Comparison of ENCODE assay signal across 1 cellular context in the genomic region with DNA sequence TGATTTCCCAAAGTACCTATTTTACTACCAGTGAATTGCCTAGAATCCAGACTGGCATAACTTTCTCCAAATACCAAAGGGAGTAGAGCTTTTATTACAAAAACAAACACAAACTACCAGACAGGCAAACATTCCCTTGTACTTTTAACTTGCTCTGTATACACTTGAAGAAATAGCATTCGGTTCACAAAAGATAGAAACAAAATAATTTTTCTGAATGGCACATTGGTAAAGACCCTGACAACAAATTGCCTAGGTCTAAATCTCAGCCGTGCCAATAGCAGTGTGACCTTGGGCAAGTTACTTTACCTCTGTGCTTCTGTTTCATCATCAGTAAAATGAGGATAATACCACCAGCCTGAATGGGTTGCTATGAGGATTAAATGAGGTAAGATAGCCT.
TF ChIP-seq lines count a peak whose summit lies in the region.

No MANE protein-coding gene starts in this region.

TF ChIP-seq in IMR-90, 13 proteins besides CTCF, POLR2A, EP300 and RAD21 (continued from another document):
- TF ChIP-seq, protein P1, sequence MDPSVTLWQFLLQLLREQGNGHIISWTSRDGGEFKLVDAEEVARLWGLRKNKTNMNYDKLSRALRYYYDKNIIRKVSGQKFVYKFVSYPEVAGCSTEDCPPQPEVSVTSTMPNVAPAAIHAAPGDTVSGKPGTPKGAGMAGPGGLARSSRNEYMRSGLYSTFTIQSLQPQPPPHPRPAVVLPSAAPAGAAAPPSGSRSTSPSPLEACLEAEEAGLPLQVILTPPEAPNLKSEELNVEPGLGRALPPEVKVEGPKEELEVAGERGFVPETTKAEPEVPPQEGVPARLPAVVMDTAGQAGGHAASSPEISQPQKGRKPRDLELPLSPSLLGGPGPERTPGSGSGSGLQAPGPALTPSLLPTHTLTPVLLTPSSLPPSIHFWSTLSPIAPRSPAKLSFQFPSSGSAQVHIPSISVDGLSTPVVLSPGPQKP (IDR thresholded peaks at IDR 0.05; ENCODE audit: borderline replicate concordance, low read depth, low read length): no peak
- TF ChIP-seq RFX5 (IDR thresholded peaks at IDR 0.05; ENCODE audit: low read depth, low read length) (no peak), CEBPB (IDR thresholded peaks at IDR 0.05; ENCODE audit: low read depth, low read length) (no peak), RCOR1 (IDR thresholded peaks at IDR 0.05; ENCODE audit: insufficient replicate concordance, low read length) (no peak), MAFK (IDR thresholded peaks at IDR 0.05; ENCODE audit: low read depth, low read length) (no peak), MXI1 (IDR thresholded peaks at IDR 0.05; ENCODE audit: borderline replicate concordance, low read depth, low read length) (no peak), FOS (IDR thresholded peaks at IDR 0.05; ENCODE audit: low read depth, low read length) (no peak), USF2 (IDR thresholded peaks at IDR 0.05; ENCODE audit: low read depth, low read length) (no peak), BHLHE40 (IDR thresholded peaks at IDR 0.05; ENCODE audit: low read depth, low read length) (no peak)
